In genomic region chr11:93529707-93530467, GRCh38 we compare ENCODE assay signal across 10 cellular contexts. TPM values are rescaled to one million over a fixed set of nuclear protein-coding genes. Genes with fewer than 3 reads are reported as not detected.
DNase-seq lines count a peak whose midpoint lies in the region; ATAC-seq, FAIRE-seq and TF ChIP-seq lines count a peak whose summit lies in the region.
"Had no signal": no experiment of that assay in that cellular context is flagged by ENCODE, and none has a peak within 500 bp of the region (broad histone marks: within the 10 kb centered on the region; RNA-seq: fewer than 3 reads in every experiment).

No MANE protein-coding gene starts in this region.

- FAIRE-seq in urothelium cell line (lab: Jason Lieb, UNC): no peak

- H3K36me3 ChIP-seq in heart right ventricle: no peaks in the 10 kb centered on the region
- no peaks in the 10 kb centered on the region for H3K36me3 ChIP-seq in stomach
- H3K36me3 ChIP-seq: SJCRH30 had no signal

- TF ChIP-seq EP300 in stomach (IDR thresholded peaks at IDR 0.05): no peak

- WGBS in heart right ventricle, 2 donors: 47 to 54% methylated on average over 9 of the region's 9 CpGs
- WGBS in stomach, 5 donors: 37 to 57% (median 54%) methylated on average over 9 of the region's 9 CpGs

- no peak for TF ChIP-seq CTCF in heart right ventricle (IDR thresholded peaks at IDR 0.05)
- no peak for TF ChIP-seq CTCF in stomach (IDR thresholded peaks at IDR 0.05)

- no peaks in the 10 kb centered on the region for H3K9me3 ChIP-seq in heart right ventricle
- no peaks in the 10 kb centered on the region for H3K9me3 ChIP-seq in stomach
- H3K9me3 ChIP-seq: SJCRH30 had no signal

- DNase-seq in activated CD8-positive, alpha-beta memory T cell treated with anti-CD3 and anti-CD28 coated beads, Interleukin-2, amount 10 ng/mL, durations not matched to agents 7 days and 5 days: peak; percentile 61
- no peak for DNase-seq in activated CD8-positive, alpha-beta memory T cell treated with anti-CD3 and anti-CD28 coated beads, Interleukin-2, amount 50 U/mL, for 4 hours
- DNase-seq in NCI-H2029 treated with DMSO at 0.1 percent for 48 hours (lab: John Stamatoyannopoulos, UW) (peak; percentile 42), heart right ventricle (no peak), stomach (no peak), NCI-H446 treated with DMSO at 0.1 percent for 48 hours (lab: John Stamatoyannopoulos, UW) (no peak), urothelium cell line (ENCODE audit: low spot score) (no peak), DMS114 treated with DMSO at 0.1 percent for 48 hours (lab: John Stamatoyannopoulos, UW; ENCODE audit: unreplicated experiment) (no peak)

- peak overlapping the region; percentile 3 for H3K4me3 Mint-ChIP-seq in activated CD8-positive, alpha-beta memory T cell treated with anti-CD3 and anti-CD28 coated beads, Interleukin-2, amount 10 ng/mL, durations not matched to agents 7 days and 5 days
- H3K4me3 Mint-ChIP-seq: CD4-positive, CD25-positive, alpha-beta regulatory T cell had no signal

- H3K4me3 ChIP-seq in heart right ventricle (peak overlapping the region in 1 of 10 donors; percentile 9), stomach (no peak overlapping the region)
- H3K4me3 ChIP-seq: SJCRH30 had no signal

- CTCF ChIA-PET in activated CD8-positive, alpha-beta memory T cell treated with anti-CD3 and anti-CD28 coated beads, Interleukin-2, amount 10 ng/mL, durations not matched to agents 7 days and 5 days (lab: Charles Lee): interaction anchor here (1.1 to 5.5 kb wide), 4 partner anchors 12 to 83 kb away, joined by 3 to 29 read pairs (median 10); no protein-coding TSS in a partner anchor

- H3K27ac ChIP-seq in heart right ventricle (peak overlapping the region; percentile 63 to 92 (median 82)), stomach (peak overlapping the region in 4 of 5 donors; percentile 56 to 77 (median 72))
- H3K27ac ChIP-seq: SJCRH30 had no signal

- ATAC-seq in activated CD8-positive, alpha-beta memory T cell treated with anti-CD3 and anti-CD28 coated beads, Interleukin-2, amount 10 ng/mL, durations not matched to agents 7 days and 5 days: peak; percentile 28
- peak; percentile 2 to 55 (median 42) for ATAC-seq in heart right ventricle

- H3K27me3 ChIP-seq in heart right ventricle (no peaks in the 10 kb centered on the region), stomach (no peaks in the 10 kb centered on the region)
- H3K27me3 ChIP-seq: SJCRH30 had no signal

- H3K27me3 Mint-ChIP-seq in activated CD8-positive, alpha-beta memory T cell treated with anti-CD3 and anti-CD28 coated beads, Interleukin-2, amount 10 ng/mL, durations not matched to agents 7 days and 5 days: no peaks in the 10 kb centered on the region
- H3K27me3 Mint-ChIP-seq: CD4-positive, CD25-positive, alpha-beta regulatory T cell had no signal

- peak overlapping the region; percentile 83 for H3K27ac Mint-ChIP-seq in activated CD8-positive, alpha-beta memory T cell treated with anti-CD3 and anti-CD28 coated beads, Interleukin-2, amount 10 ng/mL, durations not matched to agents 7 days and 5 days

- H3K4me1 Mint-ChIP-seq in activated CD8-positive, alpha-beta memory T cell treated with anti-CD3 and anti-CD28 coated beads, Interleukin-2, amount 10 ng/mL, durations not matched to agents 7 days and 5 days: peaks cover 85% of the 10 kb centered on the region

- H3K36me3 Mint-ChIP-seq in activated CD8-positive, alpha-beta memory T cell treated with anti-CD3 and anti-CD28 coated beads, Interleukin-2, amount 10 ng/mL, durations not matched to agents 7 days and 5 days: peaks cover 7% of the 10 kb centered on the region
- H3K36me3 Mint-ChIP-seq: CD4-positive, CD25-positive, alpha-beta regulatory T cell had no signal

- intact Hi-C loops in heart right ventricle (cut with DNase I): loop anchor here in 2 of 10 donors (10.0 kb wide), 1 partner anchor 135 kb away; no protein-coding TSS in a partner anchor
- intact Hi-C loops in stomach (cut with DNase I; ENCODE audit: low total_unique reads): no loop called here

- TF ChIP-seq POLR2A in stomach (IDR thresholded peaks at IDR 0.05): no peak

- peaks cover 15 to 91% (median 73%) of the 10 kb centered on the region in 9 donors for H3K4me1 ChIP-seq in heart right ventricle
- H3K4me1 ChIP-seq in stomach: peaks cover 39 to 62% (median 54%) of the 10 kb centered on the region in 4 donors

- H3K9me3 Mint-ChIP-seq in activated CD8-positive, alpha-beta memory T cell treated with anti-CD3 and anti-CD28 coated beads, Interleukin-2, amount 10 ng/mL, durations not matched to agents 7 days and 5 days (ENCODE audit: low read depth): no peaks in the 10 kb centered on the region

RNA-seq across cellular contexts. Expression of gene SMCO4, which starts 13.3 kb away (rescaled TPM):
- total RNA-seq in activated CD8-positive, alpha-beta memory T cell treated with anti-CD3 and anti-CD28 coated beads, Interleukin-2, amount 10 ng/mL, durations not matched to agents 7 days and 5 days: 10 to 100 TPM; 37.5 to 62.6 TPM
- total RNA-seq in heart right ventricle: 10 to 100 TPM; 30.1 to 59.0 (median 44.8) TPM
- 10 to 100 TPM; 23.1 to 85.5 TPM for polyA plus RNA-seq in heart right ventricle
- total RNA-seq in stomach: 100 to 1,000 TPM in 1 of 5 donors, 10 to 100 TPM in 1, 1 to 10 TPM in 2, not detected in 1; 2.9 to 306 (median 13.3) TPM
- polyA plus RNA-seq in stomach: 10 to 100 TPM; 25.1 to 89.1 (median 61.9) TPM

Comparison
In these comparisons a context has a peak if more than half of its experiments do, and no peak if none do; other contexts are left out.
1. DNase-seq: peak in activated CD8-positive, alpha-beta memory T cell treated with anti-CD3 and anti-CD28 coated beads, Interleukin-2, amount 10 ng/mL, durations not matched to agents 7 days and 5 days (single experiment) and NCI-H2029 treated with DMSO at 0.1 percent for 48 hours (single experiment); none in activated CD8-positive, alpha-beta memory T cell treated with anti-CD3 and anti-CD28 coated beads, Interleukin-2, amount 50 U/mL, for 4 hours (single experiment), heart right ventricle (0 of 2), stomach (single experiment), NCI-H446 treated with DMSO at 0.1 percent for 48 hours (single experiment), urothelium cell line (single experiment) and DMS114 treated with DMSO at 0.1 percent for 48 hours (single experiment).